ENCODE assay signal across 34 cellular contexts in the genomic region with DNA sequence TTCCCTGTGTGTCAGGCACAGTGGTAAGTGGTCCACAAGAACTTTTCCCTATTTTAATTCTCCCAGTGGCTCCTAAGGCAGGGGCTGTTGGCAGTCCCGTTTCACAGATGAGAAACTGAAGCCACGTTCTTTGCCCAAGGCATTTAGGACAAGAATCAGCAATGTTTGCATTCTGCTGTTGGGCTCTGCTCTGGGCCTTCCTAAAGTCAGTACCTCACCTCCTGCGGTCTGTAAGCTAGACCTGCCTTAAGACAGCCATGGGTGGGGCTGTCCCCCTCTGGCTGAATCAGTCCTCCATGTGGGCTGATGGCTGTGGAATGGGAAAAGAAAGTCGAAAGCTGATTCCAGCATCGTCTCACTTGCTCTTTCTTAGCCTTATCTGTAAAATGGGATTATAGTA.
"Had no signal": no experiment of that assay in that cellular context is flagged by ENCODE, and none has a peak within 500 bp of the region (broad histone marks: within the 10 kb centered on the region; RNA-seq: fewer than 3 reads in every experiment).

No MANE protein-coding gene starts in this region.

- H2AFZ ChIP-seq: PC-9 had no signal

- DNase-seq: activated CD4-positive, alpha-beta memory T cell treated with anti-CD3 and anti-CD28 coated beads, Interleukin-2, amount 10 ng/mL, durations not matched to agents 7 days and 5 days; activated CD4-positive, alpha-beta T cell treated with anti-CD3 and anti-CD28 coated beads for 1 hour; activated CD4-positive, alpha-beta T cell treated with anti-CD3 and anti-CD28 coated beads for 48 hours; activated CD4-positive, CD25-positive, alpha-beta regulatory T cell; activated CD8-positive, alpha-beta memory T cell treated with anti-CD3 and anti-CD28 coated beads for 24 hours; activated CD8-positive, alpha-beta memory T cell treated with anti-CD3 and anti-CD28 coated beads, Interleukin-2, amount 10 ng/mL, durations not matched to agents 7 days and 5 days; activated CD8-positive, alpha-beta memory T cell treated with anti-CD3 and anti-CD28 coated beads, Interleukin-2, amount 50 U/mL, for 48 hours; activated effector memory CD4-positive, alpha-beta T cell treated with anti-CD3 and anti-CD28 coated beads, Interleukin-2, amount 50 U/mL, for 16 hours; activated naive CD4-positive, alpha-beta T cell; activated naive CD8-positive, alpha-beta T cell treated with anti-CD3 and anti-CD28 coated beads, Interleukin-2, amount 10 ng/mL, durations not matched to agents 7 days and 5 days; activated T-cell treated with anti-CD3 and anti-CD28 coated beads, Interleukin-2, amount 50 U/mL, for 48 hours; amygdala; MM.1S; MV-4-11; NCI-H1092; NCI-H1436 treated with DMSO at 0.1 percent for 48 hours; NCI-H1694 treated with DMSO at 0.1 percent for 48 hours; NCI-H2029; NCI-H345; NCI-H524 treated with DMSO at 0.1 percent for 48 hours; NK-92 treated with Interleukin-12 subunit alpha and Interleukin-12 subunit beta, amount 100 ng/mL, for 24 hours; PC-9; SIG-M5; T-cell; T-helper 2 cell; T-helper 9 cell had no signal

- H3K36me3 Mint-ChIP-seq: activated CD8-positive, alpha-beta memory T cell treated with anti-CD3 and anti-CD28 coated beads, Interleukin-2, amount 10 ng/mL, durations not matched to agents 7 days and 5 days; activated naive CD4-positive, alpha-beta T cell treated with anti-CD3 and anti-CD28 coated beads, Interleukin-2, amount 50 U/mL, for 24 hours; T-cell had no signal

- H3K36me3 ChIP-seq: ascending aorta, cardiac muscle cell had no signal

- H3K4me2 ChIP-seq: PC-9 had no signal

- H3K9me3 ChIP-seq: ascending aorta had no signal

- H3K4me3 ChIP-seq: ascending aorta, cardiac muscle cell, PC-9 had no signal

- H3K27ac ChIP-seq: ascending aorta, cardiac muscle cell, PC-9, RWPE1, VCaP had no signal

- ATAC-seq: activated CD8-positive, alpha-beta memory T cell treated with anti-CD3 and anti-CD28 coated beads, Interleukin-2, amount 10 ng/mL, durations not matched to agents 7 days and 5 days; Right ventricle myocardium inferior; SK-N-SH treated with all-trans-retinoic acid at 6 μM for 48 hours had no signal

- H3K27ac Mint-ChIP-seq: activated CD4-positive, alpha-beta memory T cell treated with anti-CD3 and anti-CD28 coated beads, Interleukin-2, amount 10 ng/mL, durations not matched to agents 7 days and 5 days; activated CD8-positive, alpha-beta memory T cell treated with anti-CD3 and anti-CD28 coated beads, Interleukin-2, amount 10 ng/mL, durations not matched to agents 7 days and 5 days; activated naive CD4-positive, alpha-beta T cell treated with anti-CD3 and anti-CD28 coated beads, Interleukin-2, amount 50 U/mL, for 24 hours; activated naive CD8-positive, alpha-beta T cell treated with anti-CD3 and anti-CD28 coated beads, Interleukin-2, amount 10 ng/mL, durations not matched to agents 7 days and 5 days had no signal

- H3K4me3 Mint-ChIP-seq: activated CD4-positive, alpha-beta memory T cell treated with anti-CD3 and anti-CD28 coated beads, Interleukin-2, amount 10 ng/mL, durations not matched to agents 7 days and 5 days; activated CD8-positive, alpha-beta memory T cell treated with anti-CD3 and anti-CD28 coated beads, Interleukin-2, amount 10 ng/mL, durations not matched to agents 7 days and 5 days; activated naive CD4-positive, alpha-beta T cell treated with anti-CD3 and anti-CD28 coated beads, Interleukin-2, amount 50 U/mL, for 24 hours; activated naive CD8-positive, alpha-beta T cell treated with anti-CD3 and anti-CD28 coated beads, Interleukin-2, amount 10 ng/mL, durations not matched to agents 7 days and 5 days; central memory CD8-positive, alpha-beta T cell had no signal

- H3K27me3 ChIP-seq: ascending aorta, cardiac muscle cell had no signal

- H3K9me3 Mint-ChIP-seq: activated naive CD4-positive, alpha-beta T cell treated with anti-CD3 and anti-CD28 coated beads, Interleukin-2, amount 50 U/mL, for 24 hours; central memory CD8-positive, alpha-beta T cell; T-cell had no signal

- H3K27me3 Mint-ChIP-seq: activated CD4-positive, alpha-beta memory T cell treated with anti-CD3 and anti-CD28 coated beads, Interleukin-2, amount 10 ng/mL, durations not matched to agents 7 days and 5 days; activated CD8-positive, alpha-beta memory T cell treated with anti-CD3 and anti-CD28 coated beads, Interleukin-2, amount 10 ng/mL, durations not matched to agents 7 days and 5 days; activated naive CD4-positive, alpha-beta T cell treated with anti-CD3 and anti-CD28 coated beads, Interleukin-2, amount 50 U/mL, for 24 hours; central memory CD8-positive, alpha-beta T cell had no signal

- H3K4me1 ChIP-seq: ascending aorta had no signal
